ENCODE assay signal across 1 cellular context in the genomic region with DNA sequence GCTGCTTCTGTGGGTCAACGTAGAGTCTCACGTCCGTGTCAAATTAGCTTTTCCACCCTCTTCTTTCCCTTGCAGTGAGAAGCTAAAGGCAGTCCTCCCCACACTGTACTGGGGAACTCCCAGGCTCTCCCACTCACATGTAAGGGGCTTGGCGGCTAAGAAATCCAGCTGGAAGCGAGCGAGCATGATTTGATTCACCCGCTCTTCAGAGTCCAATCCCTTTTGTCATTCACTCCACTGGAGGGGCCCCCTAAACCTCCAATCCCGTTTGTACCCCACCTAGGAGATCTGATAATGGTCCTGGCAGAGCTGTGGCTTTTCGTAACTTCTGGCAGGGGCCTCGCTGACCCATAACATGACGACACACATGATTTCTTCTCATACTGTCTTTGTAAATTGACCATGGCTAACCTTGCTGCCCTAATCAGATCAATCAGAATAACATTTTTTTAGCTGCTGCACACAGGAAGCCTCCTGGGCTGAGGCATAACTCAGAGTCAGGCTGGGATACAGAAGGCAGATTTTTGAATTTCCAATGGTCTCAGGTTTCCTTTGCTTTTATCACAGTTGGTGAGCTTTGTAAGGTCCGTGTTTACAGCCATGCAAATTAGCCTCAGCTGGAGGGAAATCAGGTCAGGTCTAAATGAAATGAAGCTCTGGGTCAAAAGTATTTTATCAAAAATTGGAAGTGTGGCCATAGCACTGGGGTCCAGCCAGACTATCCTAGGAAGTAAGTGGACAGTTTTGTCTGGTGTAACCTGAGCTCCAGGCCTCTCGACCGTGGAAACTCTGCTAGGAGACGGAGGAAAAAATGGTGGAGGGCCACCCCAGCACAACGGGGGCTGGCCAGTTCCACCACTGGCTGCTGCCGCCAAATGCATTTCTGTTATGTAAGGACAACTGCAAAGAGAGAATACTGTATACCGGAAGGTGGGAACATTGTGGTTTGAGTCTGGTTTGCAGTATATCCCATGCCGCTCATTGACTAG.
TF ChIP-seq lines count a peak whose summit lies in the region.

No MANE protein-coding gene starts in this region.

TF ChIP-seq in GM23338, 12 proteins besides CTCF, POLR2A, EP300 and RAD21:
- TF ChIP-seq, protein P1, sequence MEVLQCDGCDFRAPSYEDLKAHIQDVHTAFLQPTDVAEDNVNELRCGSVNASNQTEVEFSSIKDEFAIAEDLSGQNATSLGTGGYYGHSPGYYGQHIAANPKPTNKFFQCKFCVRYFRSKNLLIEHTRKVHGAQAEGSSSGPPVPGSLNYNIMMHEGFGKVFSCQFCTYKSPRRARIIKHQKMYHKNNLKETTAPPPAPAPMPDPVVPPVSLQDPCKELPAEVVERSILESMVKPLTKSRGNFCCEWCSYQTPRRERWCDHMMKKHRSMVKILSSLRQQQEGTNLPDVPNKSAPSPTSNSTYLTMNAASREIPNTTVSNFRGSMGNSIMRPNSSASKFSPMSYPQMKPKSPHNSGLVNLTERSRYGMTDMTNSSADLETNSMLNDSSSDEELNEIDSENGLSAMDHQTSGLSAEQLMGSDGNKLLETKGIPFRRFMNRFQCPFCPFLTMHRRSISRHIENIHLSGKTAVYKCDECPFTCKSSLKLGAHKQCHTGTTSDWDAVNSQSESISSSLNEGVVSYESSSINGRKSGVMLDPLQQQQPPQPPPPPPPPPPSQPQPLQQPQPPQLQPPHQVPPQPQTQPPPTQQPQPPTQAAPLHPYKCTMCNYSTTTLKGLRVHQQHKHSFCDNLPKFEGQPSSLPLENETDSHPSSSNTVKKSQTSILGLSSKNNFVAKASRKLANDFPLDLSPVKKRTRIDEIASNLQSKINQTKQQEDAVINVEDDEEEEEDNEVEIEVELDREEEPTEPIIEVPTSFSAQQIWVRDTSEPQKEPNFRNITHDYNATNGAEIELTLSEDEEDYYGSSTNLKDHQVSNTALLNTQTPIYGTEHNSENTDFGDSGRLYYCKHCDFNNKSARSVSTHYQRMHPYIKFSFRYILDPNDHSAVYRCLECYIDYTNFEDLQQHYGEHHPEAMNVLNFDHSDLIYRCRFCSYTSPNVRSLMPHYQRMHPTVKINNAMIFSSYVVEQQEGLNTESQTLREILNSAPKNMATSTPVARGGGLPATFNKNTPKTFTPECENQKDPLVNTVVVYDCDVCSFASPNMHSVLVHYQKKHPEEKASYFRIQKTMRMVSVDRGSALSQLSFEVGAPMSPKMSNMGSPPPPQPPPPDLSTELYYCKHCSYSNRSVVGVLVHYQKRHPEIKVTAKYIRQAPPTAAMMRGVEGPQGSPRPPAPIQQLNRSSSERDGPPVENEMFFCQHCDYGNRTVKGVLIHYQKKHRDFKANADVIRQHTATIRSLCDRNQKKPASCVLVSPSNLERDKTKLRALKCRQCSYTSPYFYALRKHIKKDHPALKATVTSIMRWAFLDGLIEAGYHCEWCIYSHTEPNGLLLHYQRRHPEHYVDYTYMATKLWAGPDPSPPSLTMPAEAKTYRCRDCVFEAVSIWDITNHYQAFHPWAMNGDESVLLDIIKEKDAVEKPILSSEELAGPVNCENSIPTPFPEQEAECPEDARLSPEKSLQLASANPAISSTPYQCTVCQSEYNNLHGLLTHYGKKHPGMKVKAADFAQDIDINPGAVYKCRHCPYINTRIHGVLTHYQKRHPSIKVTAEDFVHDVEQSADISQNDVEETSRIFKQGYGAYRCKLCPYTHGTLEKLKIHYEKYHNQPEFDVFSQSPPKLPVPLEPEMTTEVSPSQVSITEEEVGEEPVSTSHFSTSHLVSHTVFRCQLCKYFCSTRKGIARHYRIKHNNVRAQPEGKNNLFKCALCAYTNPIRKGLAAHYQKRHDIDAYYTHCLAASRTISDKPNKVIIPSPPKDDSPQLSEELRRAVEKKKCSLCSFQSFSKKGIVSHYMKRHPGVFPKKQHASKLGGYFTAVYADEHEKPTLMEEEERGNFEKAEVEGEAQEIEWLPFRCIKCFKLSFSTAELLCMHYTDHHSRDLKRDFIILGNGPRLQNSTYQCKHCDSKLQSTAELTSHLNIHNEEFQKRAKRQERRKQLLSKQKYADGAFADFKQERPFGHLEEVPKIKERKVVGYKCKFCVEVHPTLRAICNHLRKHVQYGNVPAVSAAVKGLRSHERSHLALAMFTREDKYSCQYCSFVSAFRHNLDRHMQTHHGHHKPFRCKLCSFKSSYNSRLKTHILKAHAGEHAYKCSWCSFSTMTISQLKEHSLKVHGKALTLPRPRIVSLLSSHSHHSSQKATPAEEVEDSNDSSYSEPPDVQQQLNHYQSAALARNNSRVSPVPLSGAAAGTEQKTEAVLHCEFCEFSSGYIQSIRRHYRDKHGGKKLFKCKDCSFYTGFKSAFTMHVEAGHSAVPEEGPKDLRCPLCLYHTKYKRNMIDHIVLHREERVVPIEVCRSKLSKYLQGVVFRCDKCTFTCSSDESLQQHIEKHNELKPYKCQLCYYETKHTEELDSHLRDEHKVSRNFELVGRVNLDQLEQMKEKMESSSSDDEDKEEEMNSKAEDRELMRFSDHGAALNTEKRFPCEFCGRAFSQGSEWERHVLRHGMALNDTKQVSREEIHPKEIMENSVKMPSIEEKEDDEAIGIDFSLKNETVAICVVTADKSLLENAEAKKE (CRISPR knock-in tag; IDR thresholded peaks at IDR 0.05): no peak
- TF ChIP-seq EZH2 (IDR thresholded peaks at IDR 0.05; ENCODE audit: low read depth, unreplicated experiment) (no peak), REST (IDR thresholded peaks at IDR 0.05; ENCODE audit: unreplicated experiment) (no peak), ZNF114 (CRISPR knock-in tag; IDR thresholded peaks at IDR 0.05) (0 out of 2 replicates have a peak, but pooled peaks have one; percentile 41), POLR2AphosphoS5 (IDR thresholded peaks at IDR 0.05; ENCODE audit: low read depth) (no peak), STAT1 (IDR thresholded peaks at IDR 0.05; ENCODE audit: unreplicated experiment) (no peak), ZNF331 (CRISPR knock-in tag; IDR thresholded peaks at IDR 0.05; ENCODE audit: low read depth) (no peak), JUNB (IDR thresholded peaks at IDR 0.05; ENCODE audit: unreplicated experiment) (no peak), NANOG (IDR thresholded peaks at IDR 0.05; ENCODE audit: borderline replicate concordance) (0 out of 2 replicates have a peak, but pooled peaks have one; percentile 6), CREB1 (CRISPR knock-in tag; IDR thresholded peaks at IDR 0.05; ENCODE audit: low read depth) (no peak), EZH2phosphoT487 (IDR thresholded peaks at IDR 0.05; ENCODE audit: unreplicated experiment) (no peak)
- TF ChIP-seq, protein P2, sequence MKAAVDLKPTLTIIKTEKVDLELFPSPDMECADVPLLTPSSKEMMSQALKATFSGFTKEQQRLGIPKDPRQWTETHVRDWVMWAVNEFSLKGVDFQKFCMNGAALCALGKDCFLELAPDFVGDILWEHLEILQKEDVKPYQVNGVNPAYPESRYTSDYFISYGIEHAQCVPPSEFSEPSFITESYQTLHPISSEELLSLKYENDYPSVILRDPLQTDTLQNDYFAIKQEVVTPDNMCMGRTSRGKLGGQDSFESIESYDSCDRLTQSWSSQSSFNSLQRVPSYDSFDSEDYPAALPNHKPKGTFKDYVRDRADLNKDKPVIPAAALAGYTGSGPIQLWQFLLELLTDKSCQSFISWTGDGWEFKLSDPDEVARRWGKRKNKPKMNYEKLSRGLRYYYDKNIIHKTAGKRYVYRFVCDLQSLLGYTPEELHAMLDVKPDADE (IDR thresholded peaks at IDR 0.05): no peak
